Comparison of ENCODE assay signal across 20 cellular contexts in genomic region chr20:57072184-57072583, GRCh38.
"Had no signal": no experiment of that assay in that cellular context is flagged by ENCODE, and none has a peak within 500 bp of the region (broad histone marks: within the 10 kb centered on the region; RNA-seq: fewer than 3 reads in every experiment).

No MANE protein-coding gene starts in this region.

- H3K9me3 ChIP-seq: colonic mucosa, prostate gland, right atrium auricular region had no signal

- ATAC-seq: left lobe of liver had no signal

- H3K36me3 ChIP-seq: colonic mucosa, prostate gland, right atrium auricular region, stomach had no signal

- H3K4me3 ChIP-seq: colonic mucosa, lung, prostate gland, right atrium auricular region, stomach had no signal

- H3K27ac ChIP-seq: colonic mucosa, epithelial cell of prostate, prostate gland, right atrium auricular region, stomach had no signal

- H3K4me1 ChIP-seq: colonic mucosa, prostate gland, right atrium auricular region, stomach had no signal

- H3K27me3 ChIP-seq: colonic mucosa, right atrium auricular region had no signal

- DNase-seq: activated B cell treated with CpG ODN at 0.5 μM for 24 hours; activated CD4-positive, alpha-beta memory T cell treated with anti-CD3 and anti-CD28 coated beads for 36 hours; activated CD4-positive, alpha-beta T cell treated with anti-CD3 and anti-CD28 coated beads for 4 hours; activated naive CD4-positive, alpha-beta T cell treated with anti-CD3 and anti-CD28 coated beads for 36 hours; activated naive CD8-positive, alpha-beta T cell treated with anti-CD3 and anti-CD28 coated beads, Interleukin-2, amount 50 U/mL, for 24 hours; activated T-cell treated with anti-CD3 and anti-CD28 coated beads for 4 hours; anterior cingulate cortex; colonic mucosa; endodermal cell; foreskin melanocyte; hypothalamus; naive B cell; small intestine; stimulated activated CD4-positive, alpha-beta T cell treated with anti-CD3 and anti-CD28 coated beads, Interleukin-4, amount 100 ng/mL, for 1 hour; stomach had no signal
